12 cellular contexts compared by ENCODE assay signal in genomic region chr1:160429125-160429551, GRCh38. TPM values are rescaled to one million over a fixed set of nuclear protein-coding genes. Genes with fewer than 3 reads are reported as not detected.
DNase-seq lines count a peak whose midpoint lies in the region; ATAC-seq and TF ChIP-seq lines count a peak whose summit lies in the region.
"Had no signal": no experiment of that assay in that cellular context is flagged by ENCODE, and none has a peak within 500 bp of the region (broad histone marks: within the 10 kb centered on the region; RNA-seq: fewer than 3 reads in every experiment).

No MANE protein-coding gene starts in this region.

- H3K27ac Mint-ChIP-seq in activated naive CD4-positive, alpha-beta T cell treated with anti-CD3 and anti-CD28 coated beads, Interleukin-2, amount 50 U/mL, for 24 hours = peak overlapping the region; percentile 95
- H3K27ac Mint-ChIP-seq in effector memory CD8-positive, alpha-beta T cell = peak overlapping the region; percentile 87 to 97
- H3K27ac Mint-ChIP-seq in neural progenitor cell = no peak overlapping the region

- peaks cover 6% of the 10 kb centered on the region for H3F3A ChIP-seq in neural progenitor cell (ENCODE audit: low read depth)

- H3K4me1 ChIP-seq in KMS-11 (ENCODE audit: low read depth, poor library complexity, severe bottlenecking) (peaks cover 53% of the 10 kb centered on the region), transverse colon (peaks cover 0 to 32% (median 7%) of the 10 kb centered on the region in 4 donors), neural progenitor cell (no peaks in the 10 kb centered on the region)
- H3K4me1 ChIP-seq: BE2C had no signal

- TF ChIP-seq POLR2A in transverse colon (IDR thresholded peaks at IDR 0.05) = no peak

- peaks cover 81% of the 10 kb centered on the region for H3K4me1 Mint-ChIP-seq in activated naive CD4-positive, alpha-beta T cell treated with anti-CD3 and anti-CD28 coated beads, Interleukin-2, amount 50 U/mL, for 24 hours
- peaks cover 58 to 59% of the 10 kb centered on the region in 2 donors for H3K4me1 Mint-ChIP-seq in effector memory CD8-positive, alpha-beta T cell (ENCODE audit: low read depth in 2 of 2)
- peaks cover 5% of the 10 kb centered on the region for H3K4me1 Mint-ChIP-seq in neural progenitor cell

- H3K9me3 ChIP-seq in transverse colon (no peaks in the 10 kb centered on the region), neural progenitor cell (ENCODE audit: low read depth) (no peaks in the 10 kb centered on the region)
- H3K9me3 ChIP-seq: BE2C, heart right ventricle had no signal

- H3K9ac ChIP-seq in KMS-11 (peak overlapping the region; percentile 2; the same call in 1 of the 2 replicates), neural progenitor cell (no peak overlapping the region)

- in situ Hi-C loops in transverse colon (cut with MboI; ENCODE audit: low pct_ligation_motif_present in 1 of 4, low pct_unique_long_range_greater_than_20kb in 1 of 4, low sequenced_read_pairs in 3 of 4) = loop anchor here (5.0 to 25.0 kb wide), 3 partner anchors 176 to 183 kb away; no protein-coding TSS in a partner anchor

- H3K4me3 Mint-ChIP-seq in activated naive CD4-positive, alpha-beta T cell treated with anti-CD3 and anti-CD28 coated beads, Interleukin-2, amount 50 U/mL, for 24 hours = peak overlapping the region; percentile 39
- peak overlapping the region; percentile 58 to 71 for H3K4me3 Mint-ChIP-seq in effector memory CD8-positive, alpha-beta T cell
- no peak overlapping the region for H3K4me3 Mint-ChIP-seq in neural progenitor cell
- H3K4me3 Mint-ChIP-seq: neural crest cell had no signal

- H3K36me3 ChIP-seq in KMS-11 (ENCODE audit: insufficient read depth) = no peaks in the 10 kb centered on the region
- H3K36me3 ChIP-seq in transverse colon = no peaks in the 10 kb centered on the region
- no peaks in the 10 kb centered on the region for H3K36me3 ChIP-seq in neural progenitor cell
- H3K36me3 ChIP-seq: BE2C had no signal

- H2AFZ ChIP-seq in KMS-11 (ENCODE audit: low read depth) (peak overlapping the region; percentile 39), neural progenitor cell (replicated peaks) (no peak overlapping the region)

- H3K79me2 ChIP-seq in KMS-11 (ENCODE audit: insufficient read depth, low read depth) = no peaks in the 10 kb centered on the region
- H3K79me2 ChIP-seq in neural progenitor cell (ENCODE audit: low read depth) = no peaks in the 10 kb centered on the region

- H3K4me3 ChIP-seq in KMS-11 (IDR thresholded peaks at IDR 0.05; ENCODE audit: insufficient read depth, low read depth, low read length) (peak overlapping the region; percentile 76), transverse colon (no peak overlapping the region), neural progenitor cell (no peak overlapping the region)
- H3K4me3 ChIP-seq: heart right ventricle had no signal

- H3K27ac ChIP-seq in KMS-11 (peak overlapping the region; percentile 30), transverse colon (peak overlapping the region; percentile 22 to 66 (median 56)), neural progenitor cell (no peak overlapping the region)

- H3K4me2 ChIP-seq in KMS-11 = peak overlapping the region; percentile 64
- H3K4me2 ChIP-seq in neural progenitor cell = no peak overlapping the region

- ATAC-seq in effector memory CD8-positive, alpha-beta T cell (replicated peaks) = peak; percentile 28
- ATAC-seq in GM18861 (IDR thresholded peaks at IDR 0.05; ENCODE audit: unreplicated experiment) = no peak

- H3K9me3 Mint-ChIP-seq in activated naive CD4-positive, alpha-beta T cell treated with anti-CD3 and anti-CD28 coated beads, Interleukin-2, amount 50 U/mL, for 24 hours = peaks cover under 1% of the 10 kb centered on the region
- H3K9me3 Mint-ChIP-seq in effector memory CD8-positive, alpha-beta T cell = no peaks in the 10 kb centered on the region
- no peaks in the 10 kb centered on the region for H3K9me3 Mint-ChIP-seq in neural progenitor cell
- H3K9me3 Mint-ChIP-seq: neural crest cell had no signal

- TF ChIP-seq CTCF in KMS-11 (conservative IDR thresholded peaks at IDR 0.05; ENCODE audit: low read depth, low read length) = no peak
- no peak for TF ChIP-seq CTCF in transverse colon (IDR thresholded peaks at IDR 0.05)
- TF ChIP-seq CTCF in neural progenitor cell (IDR thresholded peaks at IDR 0.05) = no peak

- no peaks in the 10 kb centered on the region for H4K20me1 ChIP-seq in KMS-11 (ENCODE audit: insufficient read depth)
- H4K20me1 ChIP-seq in neural progenitor cell (ENCODE audit: low read depth) = no peaks in the 10 kb centered on the region

- H3K36me3 Mint-ChIP-seq in activated naive CD4-positive, alpha-beta T cell treated with anti-CD3 and anti-CD28 coated beads, Interleukin-2, amount 50 U/mL, for 24 hours = peaks cover 5% of the 10 kb centered on the region
- H3K36me3 Mint-ChIP-seq in effector memory CD8-positive, alpha-beta T cell (ENCODE audit: insufficient read depth) = peaks cover 3% of the 10 kb centered on the region
- peaks cover 36% of the 10 kb centered on the region for H3K36me3 Mint-ChIP-seq in neural progenitor cell

- H3K27me3 Mint-ChIP-seq in activated naive CD4-positive, alpha-beta T cell treated with anti-CD3 and anti-CD28 coated beads, Interleukin-2, amount 50 U/mL, for 24 hours = no peaks in the 10 kb centered on the region
- H3K27me3 Mint-ChIP-seq in effector memory CD8-positive, alpha-beta T cell = no peaks in the 10 kb centered on the region
- no peaks in the 10 kb centered on the region for H3K27me3 Mint-ChIP-seq in neural progenitor cell (ENCODE audit: insufficient read depth, low read depth)

- DNase-seq in activated naive CD4-positive, alpha-beta T cell treated with anti-CD3 and anti-CD28 coated beads, Interleukin-2, amount 50 U/mL, for 16 hours = no peak
- no peak for DNase-seq in effector memory CD8-positive, alpha-beta T cell
- DNase-seq in transverse colon = peak; percentile 32
- no peak for DNase-seq in neural progenitor cell (ENCODE audit: low spot score)
- no peak for DNase-seq in NCI-H146 (lab: John Stamatoyannopoulos, UW)
- DNase-seq: KG1 had no signal

- WGBS in transverse colon (ENCODE audit: low coverage in 1 of 2), 2 donors = 6% methylated on average over 2 of the region's 2 CpGs; no CpG with 5 or more reads in 1 of the 2 donors

- H3K27me3 ChIP-seq in KMS-11 (ENCODE audit: insufficient read depth, low read depth) (no peaks in the 10 kb centered on the region), transverse colon (no peaks in the 10 kb centered on the region), neural progenitor cell (no peaks in the 10 kb centered on the region)
- H3K27me3 ChIP-seq: BE2C, heart right ventricle had no signal

- intact Hi-C loops in transverse colon (cut with DNase I; ENCODE audit: low total_unique reads) = no loop called here

- TF ChIP-seq EP300 in transverse colon (IDR thresholded peaks at IDR 0.05; ENCODE audit: low read depth) = no peak

RNA-seq across cellular contexts. Expression of gene VANGL2, which starts 28.8 kb away (rescaled TPM):
- 1 to 10 TPM in 3 of 4 donors, under 1 TPM in 1; 0.20 to 3.7 (median 2.7) TPM for total RNA-seq in transverse colon
- 23.0 and 46.6 TPM in 2 replicates for total RNA-seq in neural progenitor cell (ENCODE audit: low replicate concordance)
